In genomic region chr12:4849024-4849594, GRCh38 we compare ENCODE assay signal across 8 cellular contexts.
DNase-seq lines count a peak whose midpoint lies in the region; ATAC-seq and TF ChIP-seq lines count a peak whose summit lies in the region.

No MANE protein-coding gene starts in this region.

- TF ChIP-seq CTCF in brain microvascular endothelial cell (IDR thresholded peaks at IDR 0.05; ENCODE audit: low read depth, low read length, missing control alignments): peak; percentile 82

- DNase-seq in stimulated activated CD4-positive, alpha-beta T cell treated with anti-CD3 and anti-CD28 coated beads, Interleukin-15, amount 100 ng/mL, for 24 hours: peak; percentile 35
- no peak for DNase-seq in stimulated activated CD4-positive, alpha-beta T cell treated with anti-CD3 and anti-CD28 coated beads, Interleukin-2, amount 100 ng/mL, for 24 hours
- peak; percentile 10 for DNase-seq in NCI-H146 treated with DMSO at 0.1 percent for 48 hours (lab: John Stamatoyannopoulos, UW; ENCODE audit: unreplicated experiment)
- DNase-seq in brain microvascular endothelial cell: no peak
- DNase-seq in lung microvascular endothelial cell (ENCODE audit: low read depth in 2 of 2): peak; percentile 57 to 64

- H3K4me3 ChIP-seq in brain microvascular endothelial cell (ENCODE audit: low read depth, low read length): no peak overlapping the region

- ATAC-seq in HG03025 (IDR thresholded peaks at IDR 0.05; ENCODE audit: low FRiP score, unreplicated experiment): no peak
- no peak for ATAC-seq in GM19324 (IDR thresholded peaks at IDR 0.05; ENCODE audit: low FRiP score, unreplicated experiment)
- no peak for ATAC-seq in GM18519 (IDR thresholded peaks at IDR 0.05; ENCODE audit: low FRiP score, unreplicated experiment)

- no peak overlapping the region for H3K27ac ChIP-seq in brain microvascular endothelial cell

- in situ Hi-C loops in brain microvascular endothelial cell (cut with HindIII; ENCODE audit: low pct_ligation_motif_present, low sequenced_read_pairs): no loop called here

- no peaks in the 10 kb centered on the region for H3K36me3 ChIP-seq in brain microvascular endothelial cell (replicated peaks)

- H3K27me3 ChIP-seq in brain microvascular endothelial cell (replicated peaks): no peaks in the 10 kb centered on the region

Comparison
In these comparisons a context has a peak if more than half of its experiments do, and no peak if none do; other contexts are left out.
1. DNase-seq: peak in stimulated activated CD4-positive, alpha-beta T cell treated with anti-CD3 and anti-CD28 coated beads, Interleukin-15, amount 100 ng/mL, for 24 hours (single experiment), NCI-H146 treated with DMSO at 0.1 percent for 48 hours (single experiment) and lung microvascular endothelial cell (2 of 2); none in stimulated activated CD4-positive, alpha-beta T cell treated with anti-CD3 and anti-CD28 coated beads, Interleukin-2, amount 100 ng/mL, for 24 hours (0 of 2) and brain microvascular endothelial cell (single experiment).